Comparison of ENCODE assay signal across 16 cellular contexts in genomic region chr4:101993841-101994221, GRCh38.
"Had no signal": no experiment of that assay in that cellular context is flagged by ENCODE, and none has a peak within 500 bp of the region (broad histone marks: within the 10 kb centered on the region; RNA-seq: fewer than 3 reads in every experiment).

No MANE protein-coding gene starts in this region.

- H3K4me3 Mint-ChIP-seq: activated CD4-positive, alpha-beta memory T cell treated with anti-CD3 and anti-CD28 coated beads, Interleukin-2, amount 10 ng/mL, durations not matched to agents 7 days and 5 days; activated T-cell treated with anti-CD3 and anti-CD28 coated beads, Interleukin-2, amount 50 U/mL, for 4 hours; neural progenitor cell; T-helper 17 cell had no signal

- ATAC-seq: activated T-cell treated with anti-CD3 and anti-CD28 coated beads, Interleukin-2, amount 50 U/mL, for 4 hours; esophagus mucosa; T-helper 17 cell had no signal

- H3K9me3 ChIP-seq: colonic mucosa, lower lobe of right lung, ovary, thyroid gland, uterus had no signal

- H3K27ac ChIP-seq: colonic mucosa, lower lobe of right lung, neural progenitor cell, ovary, thyroid gland, uterus had no signal

- H3K9me3 Mint-ChIP-seq: activated T-cell treated with anti-CD3 and anti-CD28 coated beads, Interleukin-2, amount 50 U/mL, for 4 hours had no signal

- H3K4me3 ChIP-seq: colonic mucosa, lower lobe of right lung, neural progenitor cell, ovary, thyroid gland, uterus had no signal

- H3K36me3 Mint-ChIP-seq: neural progenitor cell had no signal

- DNase-seq: activated CD4-positive, alpha-beta memory T cell treated with anti-CD3 and anti-CD28 coated beads, Interleukin-2, amount 10 ng/mL, durations not matched to agents 7 days and 5 days; activated CD4-positive, alpha-beta T cell treated with anti-CD3 and anti-CD28 coated beads for 4 hours; activated effector memory CD4-positive, alpha-beta T cell treated with Interleukin-2 at 50 U/mL for 16 hours; activated naive CD4-positive, alpha-beta T cell treated with anti-CD3 and anti-CD28 coated beads, Interleukin-2, amount 50 U/mL, for 16 hours; activated T-cell treated with anti-CD3 and anti-CD28 coated beads, Interleukin-2, amount 50 U/mL, for 4 hours; colonic mucosa; glutamatergic neuron; lower lobe of right lung; midbrain; ovary; stimulated activated CD4-positive, alpha-beta T cell treated with anti-CD3 and anti-CD28 coated beads, Interleukin-1b, Interleukin-23, amount 100 ng/mL, for 48 hours; T-helper 17 cell; thyroid gland; uterus had no signal

- H3K9ac ChIP-seq: neural progenitor cell had no signal

- H3K4me1 ChIP-seq: colonic mucosa, lower lobe of right lung, neural progenitor cell, thyroid gland, uterus had no signal

- H3K27me3 ChIP-seq: colonic mucosa, neural progenitor cell, ovary, thyroid gland, uterus had no signal

- H3K27me3 Mint-ChIP-seq: T-helper 17 cell had no signal

- H3K36me3 ChIP-seq: colonic mucosa, lower lobe of right lung, neural progenitor cell, ovary, thyroid gland, uterus had no signal

- H3K27ac Mint-ChIP-seq: activated CD4-positive, alpha-beta memory T cell treated with anti-CD3 and anti-CD28 coated beads, Interleukin-2, amount 10 ng/mL, durations not matched to agents 7 days and 5 days; neural progenitor cell; T-helper 17 cell had no signal

- H3K4me1 Mint-ChIP-seq: activated CD4-positive, alpha-beta memory T cell treated with anti-CD3 and anti-CD28 coated beads, Interleukin-2, amount 10 ng/mL, durations not matched to agents 7 days and 5 days; neural progenitor cell; T-helper 17 cell had no signal
